Comparison of ENCODE assay signal across 23 cellular contexts in genomic region chr2:118861741-118862140, GRCh38. TPM values are rescaled to one million over a fixed set of nuclear protein-coding genes. Genes with fewer than 3 reads are reported as not detected.
DNase-seq lines count a peak whose midpoint lies in the region; ATAC-seq and TF ChIP-seq lines count a peak whose summit lies in the region.
"Had no signal": no experiment of that assay in that cellular context is flagged by ENCODE, and none has a peak within 500 bp of the region (broad histone marks: within the 10 kb centered on the region; RNA-seq: fewer than 3 reads in every experiment).

No MANE protein-coding gene starts in this region.

- H3K9me2 ChIP-seq in PC-9 (ENCODE audit: insufficient read depth) = no peaks in the 10 kb centered on the region

- BruUV-seq in PC-9 (replicated peaks; lab: Mats Ljungman, UMichigan) = no TSS peak

- H3K27me3 ChIP-seq in ACC112 (ENCODE audit: insufficient read depth, low read length) (peaks cover 17% of the 10 kb centered on the region), PC-9 (ENCODE audit: insufficient read depth, low read depth) (no peaks in the 10 kb centered on the region)

- H3K4me2 ChIP-seq in PC-9 = 0 out of 2 replicates have a peak overlapping the region, but pooled peaks have one; percentile 1
- H3K4me2 ChIP-seq: BLaER1 treated with 17β-estradiol and CSF1 and Interleukin-3, amounts not matched to agents 10 nM and 100 nM had no signal

- no peaks in the 10 kb centered on the region for H3K36me3 ChIP-seq in ACC112 (ENCODE audit: insufficient read depth, low read length)
- no peaks in the 10 kb centered on the region for H3K36me3 ChIP-seq in PC-9 (ENCODE audit: low read depth)
- H3K36me3 ChIP-seq: BLaER1 treated with 17β-estradiol and CSF1 and Interleukin-3, amounts not matched to agents 10 nM and 100 nM had no signal

- DNase-seq in GM03348 (ENCODE audit: low spot score) (peak; percentile 55), PC-9 (no peak), fibroblast of peridontal ligament (ENCODE audit: extremely low read depth) (peak; percentile 68), amygdala (lab: John Stamatoyannopoulos, UW) (no peak)
- DNase-seq: CD8-positive, alpha-beta T cell; DMS153; GDM1; GOT3; NCI-H1092 treated with DMSO at 0.1 percent for 48 hours; NCI-H1436 treated with DMSO at 0.1 percent for 48 hours; NCI-H1930; NCI-H2227 treated with DMSO at 0.1 percent for 48 hours; NCI-H510A treated with DMSO at 0.1 percent for 48 hours; NCI-H748 treated with DMSO at 0.1 percent for 48 hours had no signal

- POLR2A ChIA-PET in PC-9 (lab: Charles Lee; ENCODE audit: unreplicated experiment) = no interaction called here

- H3K27ac ChIP-seq in ACC112 (ENCODE audit: low read depth, low read length) (0 out of 2 replicates have a peak overlapping the region, but pooled peaks have one; percentile 9), PC-9 (no peak overlapping the region)
- H3K27ac ChIP-seq: BLaER1 treated with 17β-estradiol and CSF1 and Interleukin-3, amounts not matched to agents 10 nM and 100 nM had no signal

- H2AFZ ChIP-seq in ACC112 (ENCODE audit: low read length, unreplicated experiment) = no peak overlapping the region
- H2AFZ ChIP-seq in PC-9 = no peak overlapping the region

- intact Hi-C loops in PC-9 (cut with micrococcal nuclease; ENCODE audit: unreplicated experiment) = no loop called here

- no peaks in the 10 kb centered on the region for H3F3A ChIP-seq in PC-9 (ENCODE audit: insufficient read depth, low read depth)

- H3K79me2 ChIP-seq in ACC112 (ENCODE audit: control insufficient read depth, insufficient read depth, low read length, unreplicated experiment) = no peaks in the 10 kb centered on the region
- no peaks in the 10 kb centered on the region for H3K79me2 ChIP-seq in PC-9 (ENCODE audit: low read depth)

- no peaks in the 10 kb centered on the region for H4K20me1 ChIP-seq in PC-9 (ENCODE audit: insufficient read depth)

- H3K4me1 ChIP-seq in ACC112 (ENCODE audit: control insufficient read depth, insufficient read depth, low read length, unreplicated experiment) = peaks cover 14% of the 10 kb centered on the region
- H3K4me1 ChIP-seq in PC-9 (replicated peaks; ENCODE audit: insufficient read depth) = peaks cover 31% of the 10 kb centered on the region

- TF ChIP-seq CTCF in PC-9 (conservative IDR thresholded peaks at IDR 0.05) = no peak

- H3K9me3 ChIP-seq in PC-9 (ENCODE audit: insufficient read depth, low read depth) = no peaks in the 10 kb centered on the region

- H3K4me3 ChIP-seq in ACC112 (ENCODE audit: low read depth, low read length) (no peak overlapping the region), PC-9 (no peak overlapping the region)
- H3K4me3 ChIP-seq: BLaER1 treated with 17β-estradiol and CSF1 and Interleukin-3, amounts not matched to agents 10 nM and 100 nM; K562 had no signal

- CTCF ChIA-PET in PC-9 (lab: Charles Lee) = no interaction called here

- ATAC-seq in HG02973 (IDR thresholded peaks at IDR 0.05; ENCODE audit: unreplicated experiment) (no peak), HG03378 (IDR thresholded peaks at IDR 0.05; ENCODE audit: unreplicated experiment) (no peak), HG03159 (IDR thresholded peaks at IDR 0.05; ENCODE audit: unreplicated experiment) (no peak)
- ATAC-seq: CD8-positive, alpha-beta T cell; HepG2; K562; T-cell had no signal

RNA-seq across cellular contexts. Expression of gene EN1, which starts 14.3 kb away (rescaled TPM):
- total RNA-seq in PC-9 (2021) = not detected in 2 replicates
- total RNA-seq: CD8-positive, alpha-beta T cell; HepG2; HT-29; T-cell had no signal

Comparison
In these comparisons a context has a peak if more than half of its experiments do, and no peak if none do; other contexts are left out.
1. DNase-seq: peak in GM03348 (single experiment) and fibroblast of peridontal ligament (single experiment); none in PC-9 (0 of 2) and amygdala (0 of 56).